ENCODE assay signal across 8 cellular contexts in genomic region chr11:128725630-128726461, GRCh38. TPM values are rescaled to one million over a fixed set of nuclear protein-coding genes. Genes with fewer than 3 reads are reported as not detected.
DNase-seq lines count a peak whose midpoint lies in the region; ATAC-seq and TF ChIP-seq lines count a peak whose summit lies in the region.

No MANE protein-coding gene starts in this region.

- in situ Hi-C loops in GM13977 (cut with MboI; ENCODE audit: low pct_unique_long_range_greater_than_20kb, low sequenced_read_pairs, unreplicated experiment): no loop called here

- H3K9me3 ChIP-seq in neutrophil (no peaks in the 10 kb centered on the region), thyroid gland (no peaks in the 10 kb centered on the region)

- H3K4me3 ChIP-seq in neutrophil (ENCODE audit: low read depth in 1 of 2, low read length in 1 of 2): peak overlapping the region; percentile 51 to 57
- no peak overlapping the region for H3K4me3 ChIP-seq in thyroid gland (replicated peaks in 1 of 3)

- H3K27me3 Mint-ChIP-seq in central memory CD8-positive, alpha-beta T cell: no peaks in the 10 kb centered on the region

- TF ChIP-seq POLR2A in thyroid gland (IDR thresholded peaks at IDR 0.05): no peak

- H3K36me3 Mint-ChIP-seq in central memory CD8-positive, alpha-beta T cell (ENCODE audit: insufficient read depth): peaks cover 35% of the 10 kb centered on the region

- H3K9me3 Mint-ChIP-seq in central memory CD8-positive, alpha-beta T cell: no peaks in the 10 kb centered on the region

- H3K4me3 Mint-ChIP-seq in central memory CD8-positive, alpha-beta T cell: peak overlapping the region; percentile 82

- H3K27ac Mint-ChIP-seq in central memory CD8-positive, alpha-beta T cell (ENCODE audit: low read depth): peak overlapping the region; percentile 98

- WGBS in thyroid gland, 2 donors: 53 to 55% methylated on average over 11 of the region's 11 CpGs

- H3K27ac ChIP-seq in neutrophil (peak overlapping the region; percentile 95), thyroid gland (no peak overlapping the region)

- H3K36me3 ChIP-seq in neutrophil (no peaks in the 10 kb centered on the region), thyroid gland (no peaks in the 10 kb centered on the region)

- H3K4me1 Mint-ChIP-seq in central memory CD8-positive, alpha-beta T cell: peaks cover 97% of the 10 kb centered on the region

- ATAC-seq in GM18870 (IDR thresholded peaks at IDR 0.05; ENCODE audit: unreplicated experiment) (peak; percentile 49), HG02943 (IDR thresholded peaks at IDR 0.05; ENCODE audit: low read depth, unreplicated experiment) (peak; percentile 54)
- peak; percentile 66 for ATAC-seq in central memory CD8-positive, alpha-beta T cell (replicated peaks; ENCODE audit: extremely low read depth, poor library complexity, severe bottlenecking)

- TF ChIP-seq CTCF in neutrophil (IDR thresholded peaks at IDR 0.05) (no peak), thyroid gland (IDR thresholded peaks at IDR 0.05) (no peak), GM13977 (IDR thresholded peaks at IDR 0.05; ENCODE audit: extremely low read depth, insufficient read depth, missing control alignments) (no peak)

- DNase-seq in RPMI7951 (ENCODE audit: low read depth): peak; percentile 89
- DNase-seq in central memory CD8-positive, alpha-beta T cell (ENCODE audit: low spot score in 2 of 2): peak; percentile 34 to 75
- DNase-seq in thyroid gland: no peak
- no peak for DNase-seq in HuH-7 (ENCODE audit: low spot score)
- DNase-seq in GM13977 (ENCODE audit: low spot score): no peak

- H3K27me3 ChIP-seq in neutrophil (no peaks in the 10 kb centered on the region), thyroid gland (no peaks in the 10 kb centered on the region)

- intact Hi-C loops in thyroid gland (cut with DNase I): no loop called here

- H3K4me1 ChIP-seq in neutrophil (ENCODE audit: control insufficient read depth in 1 of 2, insufficient read depth in 1 of 2, low read depth in 1 of 2, low read length in 1 of 2): peaks cover 100% of the 10 kb centered on the region in 2 experiments
- peaks cover 6 to 23% of the 10 kb centered on the region in 2 donors for H3K4me1 ChIP-seq in thyroid gland

RNA-seq across cellular contexts. Expression of gene FLI1, which starts 32.0 kb away (rescaled TPM):
- total RNA-seq in RPMI7951 (2014; rRNA removed; shearing (Covaris generic)): 4.8 and 7.4 TPM in 2 replicates
- total RNA-seq in thyroid gland: 10 to 100 TPM in 3 of 4 donors, 1 to 10 TPM in 1; 8.7 to 26.7 (median 19.9) TPM

Comparison
In these comparisons a context has a peak if more than half of its experiments do, and no peak if none do; other contexts are left out.
1. DNase-seq: peak in RPMI7951 (single experiment) and central memory CD8-positive, alpha-beta T cell (2 of 2); none in thyroid gland (0 of 2), HuH-7 (single experiment) and GM13977 (single experiment).
2. H3K4me3 ChIP-seq: peak in neutrophil (2 of 2); none in thyroid gland (0 of 3).
3. Peak in every context shown above with its lines, with median percentiles within 50 percentile points of each other: ATAC-seq.